1 cellular context compared by ENCODE assay signal in genomic region chr20:64052987-64053840, GRCh38.
A peak's percentile ranks its signal among the peaks of the same experiment; 100 is the strongest.
TF ChIP-seq lines count a peak whose summit lies in the region.

No MANE protein-coding gene starts in this region.

TF ChIP-seq in HepG2, 621 proteins besides CTCF, POLR2A, EP300 and RAD21 (continued from another document and continues in another):
- TF ChIP-seq PRDM10 (CRISPR knock-in tag; IDR thresholded peaks at IDR 0.05; ENCODE audit: low read depth) (no peak), NFE2 (CRISPR knock-in tag; IDR thresholded peaks at IDR 0.05) (no peak), ZEB1 (IDR thresholded peaks at IDR 0.05; ENCODE audit: insufficient replicate concordance, low read depth) (peak; percentile 96), ZNF530 (CRISPR knock-in tag; IDR thresholded peaks at IDR 0.05; ENCODE audit: low read depth) (no peak), ZNF232 (CRISPR knock-in tag; IDR thresholded peaks at IDR 0.05; ENCODE audit: borderline replicate concordance) (no peak), ZNF749 (CRISPR knock-in tag; IDR thresholded peaks at IDR 0.05; ENCODE audit: borderline replicate concordance) (no peak), HNF1A (IDR thresholded peaks at IDR 0.05; ENCODE audit: low read depth) (no peak), HNF1A (CRISPR knock-in tag; IDR thresholded peaks at IDR 0.05; ENCODE audit: borderline replicate concordance) (no peak), ZNF580 (CRISPR knock-in tag; IDR thresholded peaks at IDR 0.05; ENCODE audit: borderline replicate concordance, low read depth) (peak; percentile 72; the same call in 1 of the 2 replicates), E2F1 (CRISPR knock-in tag; IDR thresholded peaks at IDR 0.05) (no peak), ATF5 (CRISPR knock-in tag; IDR thresholded peaks at IDR 0.05; ENCODE audit: low read depth) (no peak), SMARCE1 (IDR thresholded peaks at IDR 0.05; ENCODE audit: borderline replicate concordance) (no peak), SKI (IDR thresholded peaks at IDR 0.05; ENCODE audit: partially characterized antibody) (peak; percentile 6), DDIT3 (CRISPR knock-in tag; IDR thresholded peaks at IDR 0.05) (no peak), ZNF761 (CRISPR knock-in tag; conservative IDR thresholded peaks at IDR 0.05) (no peak; the same call in 1 of the 2 replicates), ERF (CRISPR knock-in tag; IDR thresholded peaks at IDR 0.05) (peak; percentile 82), ELF4 (CRISPR knock-in tag; IDR thresholded peaks at IDR 0.05; ENCODE audit: borderline replicate concordance) (no peak), ZNF143 (CRISPR knock-in tag; IDR thresholded peaks at IDR 0.05) (no peak; the same call in 1 of the 2 replicates), ZNF574 (CRISPR knock-in tag; IDR thresholded peaks at IDR 0.05) (no peak), ZNF333 (CRISPR knock-in tag; IDR thresholded peaks at IDR 0.05; ENCODE audit: borderline replicate concordance) (no peak; the same call in 1 of the 2 replicates), HOXD1 (CRISPR knock-in tag; IDR thresholded peaks at IDR 0.05) (no peak; the same call in 1 of the 2 replicates), ZNF83 (CRISPR knock-in tag; IDR thresholded peaks at IDR 0.05; ENCODE audit: borderline replicate concordance) (peak; percentile 93; the same call in 1 of the 2 replicates), ZNF33A (CRISPR knock-in tag; IDR thresholded peaks at IDR 0.05; ENCODE audit: borderline replicate concordance) (no peak), ELF3 (CRISPR knock-in tag; IDR thresholded peaks at IDR 0.05) (peak; percentile 64), ZSCAN12 (CRISPR knock-in tag; IDR thresholded peaks at IDR 0.05) (no peak; the same call in 1 of the 2 replicates), ZNF557 (CRISPR knock-in tag; IDR thresholded peaks at IDR 0.05) (no peak; the same call in 1 of the 2 replicates), ZBTB10 (CRISPR knock-in tag; IDR thresholded peaks at IDR 0.05; ENCODE audit: borderline replicate concordance) (no peak), ZBTB7B (CRISPR knock-in tag; IDR thresholded peaks at IDR 0.05) (no peak), KDM4B (CRISPR knock-in tag; IDR thresholded peaks at IDR 0.05) (peak; percentile 67), ZNF782 (CRISPR knock-in tag; IDR thresholded peaks at IDR 0.05; ENCODE audit: borderline replicate concordance) (peak; percentile 61; the same call in 1 of the 2 replicates), ZNF292 (CRISPR knock-in tag; IDR thresholded peaks at IDR 0.05; ENCODE audit: borderline replicate concordance, low read depth) (no peak; the same call in none of the 2 replicates), ZNF484 (CRISPR knock-in tag; IDR thresholded peaks at IDR 0.05; ENCODE audit: borderline replicate concordance, low read depth) (no peak), ARID2 (CRISPR knock-in tag; IDR thresholded peaks at IDR 0.05; ENCODE audit: borderline replicate concordance) (0 out of 2 replicates have a peak, but pooled peaks have one; percentile 54), IKZF1 (IDR thresholded peaks at IDR 0.05) (0 out of 2 replicates have a peak, but pooled peaks have one; percentile 19), ZFY (CRISPR knock-in tag; IDR thresholded peaks at IDR 0.05) (peak; percentile 55; the same call in 1 of the 2 replicates), RBAK (CRISPR knock-in tag; IDR thresholded peaks at IDR 0.05) (0 out of 2 replicates have a peak, but pooled peaks have one; percentile 66), TFDP2 (CRISPR knock-in tag; IDR thresholded peaks at IDR 0.05) (no peak), ZSCAN20 (CRISPR knock-in tag; IDR thresholded peaks at IDR 0.05; ENCODE audit: borderline replicate concordance) (no peak), GTF3A (CRISPR knock-in tag; conservative IDR thresholded peaks at IDR 0.05) (no peak), ZNF235 (CRISPR knock-in tag; IDR thresholded peaks at IDR 0.05; ENCODE audit: borderline replicate concordance) (0 out of 2 replicates have a peak, but pooled peaks have one; percentile 75), ZNF20 (CRISPR knock-in tag; IDR thresholded peaks at IDR 0.05) (no peak), ZNF276 (CRISPR knock-in tag; IDR thresholded peaks at IDR 0.05; ENCODE audit: low read depth) (peak; percentile 96), MTF1 (CRISPR knock-in tag; IDR thresholded peaks at IDR 0.05) (no peak)
